Comparison of ENCODE assay signal across 7 cellular contexts in the genomic region with DNA sequence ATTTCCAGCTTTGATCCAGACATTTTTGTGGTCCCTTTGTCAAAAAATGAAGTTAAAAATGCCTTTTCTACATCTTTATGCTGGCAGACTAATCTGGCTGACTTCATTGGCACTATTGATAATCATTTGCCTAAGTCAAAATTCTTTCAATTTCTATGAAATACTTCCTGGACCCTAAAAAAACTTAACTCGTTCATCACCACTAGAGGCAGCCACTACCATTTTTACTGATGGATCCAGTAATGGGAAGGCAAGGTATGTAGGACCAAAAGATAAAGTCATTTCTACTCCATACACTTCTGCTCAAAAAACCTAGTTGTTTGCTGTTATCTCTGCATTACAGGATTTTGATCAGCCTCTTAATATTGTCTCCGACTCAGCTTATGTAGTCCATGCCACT.
A peak's percentile ranks its signal among the peaks of the same experiment; 100 is the strongest.
DNase-seq lines count a peak whose midpoint lies in the region; ATAC-seq, FAIRE-seq and TF ChIP-seq lines count a peak whose summit lies in the region.
"Not testable (repeated sequence)": the region's sequence is repeated elsewhere in the genome, so short reads cannot be mapped to it uniquely, and the experiment has no call there.

No MANE protein-coding gene starts in this region.

- peaks cover 14% of the 10 kb centered on the region for H3K4me1 Mint-ChIP-seq in GM23338
- peaks cover 21% of the 10 kb centered on the region for H3K4me1 Mint-ChIP-seq in type B pancreatic cell (ENCODE audit: unreplicated experiment)

- not testable (repeated sequence) for H3K36me3 Mint-ChIP-seq in GM23338 (ENCODE audit: low read depth); type B pancreatic cell

- not testable (repeated sequence) for H3K36me3 ChIP-seq in BE2C; GM23338 (ENCODE audit: insufficient read depth); pancreas

- H3K4me3 Mint-ChIP-seq in GM23338, type B pancreatic cell: not testable (repeated sequence)

- H3K4me1 ChIP-seq in BE2C; GM23338 (ENCODE audit: insufficient read depth); pancreas: not testable (repeated sequence)
- peaks cover 11% of the 10 kb centered on the region for H3K4me1 ChIP-seq in foreskin keratinocyte

- not testable (repeated sequence) for TF ChIP-seq POLR2A in NB4 (IDR thresholded peaks at IDR 0.05; ENCODE audit: extremely low read depth, insufficient read length)

- not testable (repeated sequence) for H3K27me3 ChIP-seq in BE2C; GM23338 (ENCODE audit: insufficient read depth); foreskin keratinocyte; pancreas

- H3K27me3 Mint-ChIP-seq in GM23338 (ENCODE audit: insufficient read depth, low read depth, poor library complexity); type B pancreatic cell: not testable (repeated sequence)

- not testable (repeated sequence) for H3K9me2 ChIP-seq in GM23338 (ENCODE audit: insufficient read depth)

- H2AFZ ChIP-seq in GM23338 = not testable (repeated sequence)

- TF ChIP-seq CTCF in BE2C (IDR thresholded peaks at IDR 0.05; ENCODE audit: low read depth, low read length) (peak; percentile 14; the same call in 1 of the 2 replicates), GM12864 (IDR thresholded peaks at IDR 0.05; ENCODE audit: low read depth, low read length, missing control alignments) (peak; percentile 11), GM23338 (conservative IDR thresholded peaks at IDR 0.05; ENCODE audit: low read depth in 2 of 2) (peak; percentile 40 to 49), NB4 (IDR thresholded peaks at IDR 0.05; ENCODE audit: low read depth, low read length) (peak; percentile 26), foreskin keratinocyte (conservative IDR thresholded peaks at IDR 0.05) (peak; percentile 12), type B pancreatic cell (conservative IDR thresholded peaks at IDR 0.05) (peak; percentile 29)
- TF ChIP-seq CTCF in pancreas (IDR thresholded peaks at IDR 0.05) = not testable (repeated sequence)

- H3K9me3 ChIP-seq in BE2C, pancreas: not testable (repeated sequence)

- intact Hi-C loops in pancreas (cut with DNase I) = not testable (repeated sequence)

- WGBS in pancreas, 2 donors = 75 to 77% methylated on average over 2 of the region's 2 CpGs

- FAIRE-seq in pancreas (lab: Jason Lieb, UNC) = peak; percentile 41

- not testable (repeated sequence) for H4K20me1 ChIP-seq in GM23338 (replicated peaks; ENCODE audit: insufficient read depth)

- not testable (repeated sequence) for H3K27ac Mint-ChIP-seq in GM23338
- H3K27ac Mint-ChIP-seq in type B pancreatic cell = peak overlapping the region; percentile 61

- H3K4me2 ChIP-seq in GM23338 = not testable (repeated sequence)

- not testable (repeated sequence) for ATAC-seq in GM23338, foreskin keratinocyte, pancreas

- not testable (repeated sequence) for H3K9me3 Mint-ChIP-seq in GM23338
- H3K9me3 Mint-ChIP-seq in type B pancreatic cell = peaks cover 14% of the 10 kb centered on the region

- not testable (repeated sequence) for DNase-seq in BE2C; GM12864 (ENCODE audit: low read depth); NB4 (ENCODE audit: low read depth); foreskin keratinocyte; pancreas; type B pancreatic cell (ENCODE audit: extremely low spot score, unreplicated experiment)
- DNase-seq in GM23338 (ENCODE audit: low spot score) = peak; percentile 14

- H3K27ac ChIP-seq in GM23338 (ENCODE audit: low read depth); foreskin keratinocyte: not testable (repeated sequence)
- H3K27ac ChIP-seq in pancreas = peak overlapping the region in 1 of 4 donors; percentile 79

- H3K4me3 ChIP-seq in BE2C (ENCODE audit: low read depth, low read length); GM12864 (ENCODE audit: low read depth, low read length); GM23338; NB4 (ENCODE audit: low read depth, low read length); pancreas: not testable (repeated sequence)

- H3K79me2 ChIP-seq in GM23338 (replicated peaks; ENCODE audit: insufficient read depth) = not testable (repeated sequence)

- not testable (repeated sequence) for H3F3A ChIP-seq in GM23338 (replicated peaks; ENCODE audit: low read depth)
